In the genomic region with DNA sequence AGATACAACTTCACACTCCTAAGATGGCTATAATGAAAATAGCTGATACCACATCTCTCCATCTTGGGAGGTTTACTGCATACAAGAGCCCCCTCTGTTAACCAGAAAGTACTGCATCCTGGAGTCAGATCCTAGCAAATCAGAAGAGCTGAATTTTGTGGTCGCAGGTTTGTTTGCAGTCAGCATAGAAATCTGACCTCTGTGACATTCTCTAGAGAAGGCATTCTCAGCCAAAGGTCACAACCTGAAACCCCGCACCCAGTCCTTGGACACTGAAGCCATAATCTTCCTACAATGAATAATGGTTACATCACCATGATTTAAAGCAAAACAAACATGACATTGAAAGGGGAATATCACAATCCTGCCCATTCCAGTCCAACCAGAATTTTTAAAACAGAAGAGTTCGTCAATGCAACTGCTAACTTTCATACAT, we compare ENCODE assay signal across 1 cellular context.
TF ChIP-seq lines count a peak whose summit lies in the region.

No MANE protein-coding gene starts in this region.

TF ChIP-seq in WTC11, 78 proteins besides CTCF, POLR2A, EP300 and RAD21 (continued from another document):
- TF ChIP-seq ZNF532 (CRISPR knock-in tag; IDR thresholded peaks at IDR 0.05; ENCODE audit: borderline replicate concordance) (no peak), EMX1 (CRISPR knock-in tag; IDR thresholded peaks at IDR 0.05) (no peak), MAX (CRISPR knock-in tag; IDR thresholded peaks at IDR 0.05) (no peak), GTF2I (CRISPR knock-in tag; conservative IDR thresholded peaks at IDR 0.05) (no peak), NR3C1 (CRISPR knock-in tag; conservative IDR thresholded peaks at IDR 0.05; ENCODE audit: low read depth) (no peak)
TF ChIP-seq in WTC11: peak in this region for 0.
